Comparison of ENCODE assay signal across 8 cellular contexts in the genomic region with DNA sequence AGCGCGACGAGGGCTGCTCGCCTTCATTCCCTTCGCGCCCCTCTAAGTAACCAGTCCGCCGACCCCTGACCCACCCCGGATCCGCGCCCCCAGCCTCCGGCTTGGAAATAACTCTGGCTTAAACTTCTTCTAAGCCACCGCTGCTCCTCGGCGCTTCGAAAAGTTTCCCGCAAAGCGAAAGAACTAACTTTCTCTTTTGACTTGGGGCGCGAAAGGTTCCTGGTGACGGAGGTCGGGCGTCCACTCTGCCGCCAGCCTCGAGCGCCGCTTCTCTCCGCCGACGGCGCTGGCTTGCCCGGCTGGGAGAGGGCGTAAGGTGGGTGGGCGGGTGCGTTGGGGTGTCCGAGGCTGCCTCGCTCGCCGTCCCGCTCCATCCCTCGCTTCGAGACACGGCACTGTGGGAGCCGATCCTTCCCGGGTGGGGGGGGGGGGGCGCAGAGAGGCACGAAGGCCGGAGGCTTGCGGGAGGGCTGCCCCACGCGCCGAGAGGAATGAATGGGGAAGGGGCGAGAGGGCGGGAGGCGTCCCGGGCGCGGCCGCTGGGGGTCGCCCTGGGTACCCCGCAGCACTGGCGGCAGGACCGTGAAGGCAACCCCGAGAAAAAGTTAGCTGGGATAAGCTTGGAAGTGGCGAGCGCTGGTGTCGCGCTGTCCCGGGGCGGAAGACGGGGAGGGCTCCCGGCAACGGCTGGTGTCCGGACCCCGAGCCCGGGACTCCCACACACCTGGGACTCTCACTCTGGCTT. TPM values are rescaled to one million over a fixed set of nuclear protein-coding genes. Genes with fewer than 3 reads are reported as not detected.
A peak's percentile ranks its signal among the peaks of the same experiment; 100 is the strongest.
DNase-seq lines count a peak whose midpoint lies in the region; ATAC-seq and TF ChIP-seq lines count a peak whose summit lies in the region.

No MANE protein-coding gene starts in this region.

- RAD21 ChIA-PET in HCT116 (lab: Charles Lee; ENCODE audit: low non-redundant PET in 1 of 2, low total read pairs in 2 of 2, uncharacterized antibody in 2 of 2, unreplicated experiment in 2 of 2): interaction anchor here in 1 of 2 experiments (1.0 to 1.1 kb wide), 3 partner anchors 12 to 132 kb away, joined by 4 to 7 read pairs (median 5); no protein-coding TSS in a partner anchor

- H3K36me3 ChIP-seq in HCT116 (ENCODE audit: control insufficient read depth in 1 of 2, insufficient read depth in 2 of 2, low read length in 2 of 2) (no peaks in the 10 kb centered on the region), endodermal cell (ENCODE audit: control insufficient read depth, insufficient read depth, low read length) (peaks cover 14% of the 10 kb centered on the region)

- peaks cover 56% of the 10 kb centered on the region for H3K4me1 Mint-ChIP-seq in activated CD8-positive, alpha-beta T cell treated with anti-CD3 and anti-CD28 coated beads for 36 hours (ENCODE audit: low read depth)
- peaks cover 58% of the 10 kb centered on the region for H3K4me1 Mint-ChIP-seq in endodermal cell
- peaks cover 19 to 39% of the 10 kb centered on the region in 2 donors for H3K4me1 Mint-ChIP-seq in stimulated activated naive B cell treated with anti-CD40 and anti-IgM and Interleukin-4, amounts not matched to agents 10 μg/mL and 1 μg/mL and 100 μg/mL, for 72 hours

- H3K79me2 ChIP-seq in HCT116 (ENCODE audit: insufficient read depth, low read length): peaks cover 49% of the 10 kb centered on the region

- peak; percentile 17 for ATAC-seq in HCT116
- peak; percentile 5 for ATAC-seq in activated CD8-positive, alpha-beta T cell treated with anti-CD3 and anti-CD28 coated beads for 36 hours
- peak; percentile 31 to 43 for ATAC-seq in stimulated activated naive B cell treated with anti-CD40 and anti-IgM and Interleukin-4, amounts not matched to agents 10 μg/mL and 1 μg/mL and 100 μg/mL, for 72 hours (replicated peaks)
- no peak for ATAC-seq in omental fat pad (ENCODE audit: low FRiP score)

- H3K9me3 ChIP-seq in HCT116 (ENCODE audit: control insufficient read depth in 1 of 2, insufficient read depth in 1 of 2, low read depth in 1 of 2, low read length in 2 of 2) (no peaks in the 10 kb centered on the region), endodermal cell (ENCODE audit: control insufficient read depth, low read length) (no peaks in the 10 kb centered on the region)

- peak overlapping the region; percentile 91 for H3K9ac ChIP-seq in HCT116 (ENCODE audit: low read length)
- peak overlapping the region; percentile 90 for H3K9ac ChIP-seq in endodermal cell (ENCODE audit: extremely low read depth, low read length, poor library complexity, severe bottlenecking)

- no peaks in the 10 kb centered on the region for H3K9me2 ChIP-seq in HCT116 (ENCODE audit: insufficient read depth)

- H3K27me3 ChIP-seq in HCT116 (ENCODE audit: insufficient read depth, low read length) (peaks cover 21% of the 10 kb centered on the region; the same call in 1 of the 2 replicates), endodermal cell (ENCODE audit: control insufficient read depth, insufficient read depth, low read length, poor library complexity, severe bottlenecking) (peaks cover 21% of the 10 kb centered on the region)

- H2AFZ ChIP-seq in HCT116 (ENCODE audit: low read depth, low read length, poor library complexity, severe bottlenecking): no peak overlapping the region

- intact Hi-C loops in HCT116 (cut with micrococcal nuclease): loop anchor here (1.0 to 5.0 kb wide), 3 partner anchors 42 to 173 kb away; no protein-coding TSS in a partner anchor
- intact Hi-C loops in activated CD8-positive, alpha-beta T cell treated with anti-CD3 and anti-CD28 coated beads for 36 hours (cut with micrococcal nuclease): loop anchor here (2.0 kb wide), 1 partner anchor 42 kb away; no protein-coding TSS in a partner anchor

- H3K27ac ChIP-seq in HCT116 (ENCODE audit: low read depth, low read length): peak overlapping the region; percentile 71
- peak overlapping the region; percentile 87 for H3K27ac ChIP-seq in endodermal cell (ENCODE audit: low read depth, low read length)

- peaks cover 38% of the 10 kb centered on the region for H3K27me3 Mint-ChIP-seq in activated CD8-positive, alpha-beta T cell treated with anti-CD3 and anti-CD28 coated beads for 36 hours
- peaks cover 49% of the 10 kb centered on the region for H3K27me3 Mint-ChIP-seq in endodermal cell (ENCODE audit: insufficient read depth)
- H3K27me3 Mint-ChIP-seq in stimulated activated naive B cell treated with anti-CD40 and anti-IgM and Interleukin-4, amounts not matched to agents 10 μg/mL and 1 μg/mL and 100 μg/mL, for 72 hours: peaks cover 48 to 61% of the 10 kb centered on the region in 2 donors

- BruUV-seq in HCT116 (replicated peaks; lab: Mats Ljungman, UMichigan): no TSS peak

- H3K4me1 ChIP-seq in HCT116 (ENCODE audit: control insufficient read depth in 1 of 2, insufficient read depth in 2 of 2, low read length in 2 of 2) (peaks cover 11 to 48% of the 10 kb centered on the region in 2 experiments; a peak in 3 of 4 replicates), endodermal cell (ENCODE audit: control insufficient read depth, insufficient read depth, low read length) (peaks cover 24% of the 10 kb centered on the region)

- CTCF ChIA-PET in HCT116 (lab: Charles Lee): interaction anchor here (0.8 to 1.4 kb wide), 5 partner anchors 9 to 139 kb away, joined by 3 to 14 read pairs (median 7); no protein-coding TSS in a partner anchor
- CTCF ChIA-PET in activated CD8-positive, alpha-beta T cell treated with anti-CD3 and anti-CD28 coated beads for 36 hours (lab: Charles Lee): interaction anchor here (0.7 to 1.1 kb wide), 5 partner anchors 56 to 152 kb away, joined by 3 to 6 read pairs (median 4); no protein-coding TSS in a partner anchor

- no peaks in the 10 kb centered on the region for H3K9me3 Mint-ChIP-seq in activated CD8-positive, alpha-beta T cell treated with anti-CD3 and anti-CD28 coated beads for 36 hours
- no peaks in the 10 kb centered on the region for H3K9me3 Mint-ChIP-seq in endodermal cell
- no peaks in the 10 kb centered on the region for H3K9me3 Mint-ChIP-seq in stimulated activated naive B cell treated with anti-CD40 and anti-IgM and Interleukin-4, amounts not matched to agents 10 μg/mL and 1 μg/mL and 100 μg/mL, for 72 hours

- TF ChIP-seq CTCF in GM10266 (IDR thresholded peaks at IDR 0.05; ENCODE audit: control insufficient read depth, insufficient read depth, low read depth, missing control alignments): peak; percentile 77
- peak in 2 of 3 experiments; percentile 41 to 46; a peak in 5 of 6 replicates for TF ChIP-seq CTCF in HCT116 (IDR thresholded peaks at IDR 0.05 in 2 of 3, conservative IDR thresholded peaks at IDR 0.05 in 1 of 3; ENCODE audit: borderline replicate concordance in 1 of 3, insufficient read depth in 1 of 3, low read depth in 2 of 3, low read length in 2 of 3)
- peak; percentile 62 for TF ChIP-seq CTCF in activated CD8-positive, alpha-beta T cell treated with anti-CD3 and anti-CD28 coated beads for 36 hours (IDR thresholded peaks at IDR 0.05)
- TF ChIP-seq CTCF in endodermal cell (conservative IDR thresholded peaks at IDR 0.05): peak; percentile 89
- TF ChIP-seq CTCF in omental fat pad (IDR thresholded peaks at IDR 0.05): peak in 1 of 3 donors; percentile 14

- POLR2A ChIA-PET in HCT116 (lab: Charles Lee): interaction anchor here (0.7 to 2.5 kb wide), 34 partner anchors 9 to 616 kb away, joined by 3 to 45 read pairs (median 4); a partner anchor contains a TSS
- POLR2A ChIA-PET in activated CD8-positive, alpha-beta T cell treated with anti-CD3 and anti-CD28 coated beads for 36 hours (lab: Charles Lee): interaction anchor here (0.8 to 3.4 kb wide), 15 partner anchors 9 to 183 kb away, joined by 3 to 35 read pairs (median 6); a partner anchor contains a TSS

- 0% methylated on average over 37 to 75 of the region's 76 CpGs for WGBS in endodermal cell (ENCODE audit: insufficient coverage in 1 of 2, insufficient read length in 1 of 2), 2 experiments

- DNase-seq in GM10266 (ENCODE audit: extremely low spot score) (peak; percentile 63), HCT116 (ENCODE audit: low read depth, low spot score) (no peak), NCI-H1105 (lab: John Stamatoyannopoulos, UW) (peak; percentile 52), endodermal cell (peak; percentile 90), midbrain (lab: John Stamatoyannopoulos, UW) (peak; percentile 60), omental fat pad (ENCODE audit: low spot score) (no peak)
- DNase-seq in activated CD8-positive, alpha-beta T cell treated with anti-CD3 and anti-CD28 coated beads for 36 hours: peak; percentile 54
- peak; percentile 48 for DNase-seq in stimulated activated naive B cell treated with anti-CD40 and anti-IgM and Interleukin-4, amounts not matched to agents 10 μg/mL and 1 μg/mL and 100 μg/mL, for 72 hours

- no peak for TF ChIP-seq POLR2A in HCT116 (IDR thresholded peaks at IDR 0.05; ENCODE audit: borderline replicate concordance, extremely low read depth, insufficient read depth, insufficient read length)

- H3K4me3 ChIP-seq in HCT116 (replicated peaks in 1 of 2; ENCODE audit: low read depth in 1 of 2, low read length in 2 of 2) (peak overlapping the region; percentile 70 to 77), endodermal cell (ENCODE audit: low read length) (peak overlapping the region; percentile 96)

- peak; percentile 38 for TF ChIP-seq RAD21 in HCT116 (IDR thresholded peaks at IDR 0.05; ENCODE audit: low read depth)

- peaks cover 39% of the 10 kb centered on the region for H3K36me3 Mint-ChIP-seq in activated CD8-positive, alpha-beta T cell treated with anti-CD3 and anti-CD28 coated beads for 36 hours (ENCODE audit: low read depth)
- H3K36me3 Mint-ChIP-seq in endodermal cell (ENCODE audit: low read depth): peaks cover 2% of the 10 kb centered on the region
- H3K36me3 Mint-ChIP-seq in stimulated activated naive B cell treated with anti-CD40 and anti-IgM and Interleukin-4, amounts not matched to agents 10 μg/mL and 1 μg/mL and 100 μg/mL, for 72 hours: peaks cover 4 to 5% of the 10 kb centered on the region in 2 donors

- no peaks in the 10 kb centered on the region; the same call in 1 of the 2 replicates for H4K20me1 ChIP-seq in HCT116 (ENCODE audit: insufficient read depth)

- peak overlapping the region; percentile 97 for H3K4me2 ChIP-seq in HCT116 (ENCODE audit: low read length)

- peak overlapping the region; percentile 93 for H3K27ac Mint-ChIP-seq in activated CD8-positive, alpha-beta T cell treated with anti-CD3 and anti-CD28 coated beads for 36 hours
- H3K27ac Mint-ChIP-seq in endodermal cell: peak overlapping the region; percentile 94
- H3K27ac Mint-ChIP-seq in stimulated activated naive B cell treated with anti-CD40 and anti-IgM and Interleukin-4, amounts not matched to agents 10 μg/mL and 1 μg/mL and 100 μg/mL, for 72 hours: peak overlapping the region; percentile 95

- peak overlapping the region; percentile 90 for H3K4me3 Mint-ChIP-seq in activated CD8-positive, alpha-beta T cell treated with anti-CD3 and anti-CD28 coated beads for 36 hours
- H3K4me3 Mint-ChIP-seq in endodermal cell: peak overlapping the region; percentile 75
- peak overlapping the region; percentile 87 to 93 for H3K4me3 Mint-ChIP-seq in stimulated activated naive B cell treated with anti-CD40 and anti-IgM and Interleukin-4, amounts not matched to agents 10 μg/mL and 1 μg/mL and 100 μg/mL, for 72 hours

RNA-seq across cellular contexts. Expression of a gene that starts 0.6 kb away (rescaled TPM):
- total RNA-seq in HCT116 (2021; ENCODE audit: unreplicated experiment) (43.2 TPM), endodermal cell (10 to 100 TPM; 12.6 to 24.0 TPM), omental fat pad (100 to 1,000 TPM in 1 of 4 donors, 10 to 100 TPM in 3; 41.5 to 229 (median 77.5) TPM)
- polyA plus RNA-seq in HCT116 (2012): 60.0 and 101 TPM in 2 replicates
- 10 to 100 TPM; 35.4 to 41.3 TPM for total RNA-seq in activated CD8-positive, alpha-beta T cell treated with anti-CD3 and anti-CD28 coated beads for 36 hours
- 26.0 TPM for polyA plus RNA-seq in endodermal cell (2013, experiment 1 of 2)
- 20.3 TPM for polyA plus RNA-seq in endodermal cell (2013, experiment 2 of 2)

Comparison
In these comparisons a context has a peak if more than half of its experiments do, and no peak if none do; other contexts are left out.
1. DNase-seq: peak in GM10266 (single experiment), NCI-H1105 (single experiment), activated CD8-positive, alpha-beta T cell treated with anti-CD3 and anti-CD28 coated beads for 36 hours (single experiment), endodermal cell (single experiment), midbrain (single experiment) and stimulated activated naive B cell treated with anti-CD40 and anti-IgM and Interleukin-4, amounts not matched to agents 10 μg/mL and 1 μg/mL and 100 μg/mL, for 72 hours (single experiment); none in HCT116 (single experiment) and omental fat pad (single experiment).
2. Peak in every context shown above with its lines, with median percentiles within 50 percentile points of each other: H3K27ac Mint-ChIP-seq and H3K4me3 Mint-ChIP-seq.